Comparison of ENCODE assay signal across 12 cellular contexts in the genomic region with DNA sequence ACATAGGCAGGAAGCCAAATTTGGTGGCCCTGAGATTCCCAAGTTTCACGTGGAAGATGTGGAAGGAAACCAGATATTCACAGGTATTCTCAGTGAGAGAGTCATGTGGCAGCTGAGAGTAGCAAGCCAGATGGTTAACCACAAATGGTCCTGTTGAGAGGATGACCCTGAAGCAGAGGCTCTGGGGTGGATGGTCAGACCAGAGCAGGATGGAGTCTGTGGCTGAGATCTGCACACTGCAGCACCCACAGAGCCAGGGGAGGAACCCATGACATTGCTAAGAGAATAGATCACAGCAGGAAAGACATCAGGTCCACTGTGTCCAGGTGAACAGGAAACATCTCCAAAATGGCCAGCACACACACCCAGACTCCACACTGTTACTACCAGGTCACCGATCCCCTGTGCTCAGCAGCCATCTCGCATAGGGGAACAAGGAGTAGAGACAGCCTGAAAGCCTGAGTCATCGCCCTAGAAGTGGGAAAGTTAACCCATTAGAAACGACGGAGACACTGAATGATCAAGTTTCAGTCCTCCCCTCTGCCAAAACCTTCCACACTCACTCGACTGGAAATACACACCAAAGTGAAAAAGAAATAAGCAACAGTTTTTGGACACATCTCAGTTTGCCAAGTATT.
DNase-seq lines count a peak whose midpoint lies in the region; ATAC-seq and TF ChIP-seq lines count a peak whose summit lies in the region.
"Had no signal": no experiment of that assay in that cellular context is flagged by ENCODE, and none has a peak within 500 bp of the region (broad histone marks: within the 10 kb centered on the region; RNA-seq: fewer than 3 reads in every experiment).

No MANE protein-coding gene starts in this region.

- H3K27me3 ChIP-seq in ovary: no peaks in the 10 kb centered on the region
- H3K27me3 ChIP-seq in CD8-positive, alpha-beta memory T cell (ENCODE audit: insufficient read depth, low read length, poor library complexity, severe bottlenecking): no peaks in the 10 kb centered on the region

- no peak overlapping the region for H3K4me3 ChIP-seq in ovary
- H3K4me3 ChIP-seq in CD8-positive, alpha-beta memory T cell (ENCODE audit: low read length): no peak overlapping the region

- DNase-seq in ovary (no peak), SW480 (ENCODE audit: low spot score) (no peak)
- DNase-seq in CD8-positive, alpha-beta memory T cell: no peak
- DNase-seq: central memory CD4-positive, alpha-beta T cell; left colon; NCI-H82 had no signal

- ATAC-seq in GM18519 (IDR thresholded peaks at IDR 0.05; ENCODE audit: low FRiP score, unreplicated experiment) (peak; percentile 43), GM21367 (IDR thresholded peaks at IDR 0.05; ENCODE audit: unreplicated experiment) (peak; percentile 63), HG03159 (IDR thresholded peaks at IDR 0.05; ENCODE audit: unreplicated experiment) (peak; percentile 59), GM18517 (IDR thresholded peaks at IDR 0.05; ENCODE audit: unreplicated experiment) (no peak)
- peak; percentile 32 for ATAC-seq in activated T-helper 17 cell treated with anti-CD3 and anti-CD28 coated beads, Interleukin-2, amount 50 U/mL, for 72 hours (replicated peaks)
- ATAC-seq: HepG2, left colon had no signal

- no peaks in the 10 kb centered on the region for H3K36me3 Mint-ChIP-seq in activated T-helper 17 cell treated with anti-CD3 and anti-CD28 coated beads, Interleukin-2, amount 50 U/mL, for 72 hours (ENCODE audit: low read depth)
- no peaks in the 10 kb centered on the region for H3K36me3 Mint-ChIP-seq in CD8-positive, alpha-beta memory T cell

- H3K27ac ChIP-seq in ovary: no peak overlapping the region
- H3K27ac ChIP-seq in CD8-positive, alpha-beta memory T cell (ENCODE audit: low read depth, low read length): no peak overlapping the region

- no peak overlapping the region for H3K27ac Mint-ChIP-seq in activated T-helper 17 cell treated with anti-CD3 and anti-CD28 coated beads, Interleukin-2, amount 50 U/mL, for 72 hours
- H3K27ac Mint-ChIP-seq in CD8-positive, alpha-beta memory T cell: no peak overlapping the region

- POLR2A ChIA-PET in CD8-positive, alpha-beta memory T cell (lab: Charles Lee): no interaction called here

- H3K36me3 ChIP-seq in ovary: no peaks in the 10 kb centered on the region
- H3K36me3 ChIP-seq in CD8-positive, alpha-beta memory T cell (ENCODE audit: insufficient read depth, low read length): no peaks in the 10 kb centered on the region

- no peak overlapping the region for H3K4me3 Mint-ChIP-seq in activated T-helper 17 cell treated with anti-CD3 and anti-CD28 coated beads, Interleukin-2, amount 50 U/mL, for 72 hours
- no peak overlapping the region for H3K4me3 Mint-ChIP-seq in CD8-positive, alpha-beta memory T cell

- no peak for TF ChIP-seq EP300 in ovary (IDR thresholded peaks at IDR 0.05)

- no peaks in the 10 kb centered on the region for H3K4me1 ChIP-seq in ovary (ENCODE audit: insufficient read depth)
- no peaks in the 10 kb centered on the region for H3K4me1 ChIP-seq in CD8-positive, alpha-beta memory T cell (ENCODE audit: insufficient read depth, low read length)

- TF ChIP-seq CTCF in ovary (IDR thresholded peaks at IDR 0.05): no peak

- CTCF ChIA-PET in CD8-positive, alpha-beta memory T cell (lab: Charles Lee): no interaction called here

- no peaks in the 10 kb centered on the region for H3K9me3 ChIP-seq in ovary
- no peaks in the 10 kb centered on the region for H3K9me3 ChIP-seq in CD8-positive, alpha-beta memory T cell (ENCODE audit: low read length)

- no peak for TF ChIP-seq POLR2A in ovary (IDR thresholded peaks at IDR 0.05)

- intact Hi-C loops in ovary (cut with DNase I): no loop called here

- H3K4me1 Mint-ChIP-seq in activated T-helper 17 cell treated with anti-CD3 and anti-CD28 coated beads, Interleukin-2, amount 50 U/mL, for 72 hours: no peaks in the 10 kb centered on the region
- no peaks in the 10 kb centered on the region for H3K4me1 Mint-ChIP-seq in CD8-positive, alpha-beta memory T cell

- 32 to 46% (median 34%) methylated on average over 7 of the region's 7 CpGs for WGBS in ovary, 3 donors

- H3K9me3 Mint-ChIP-seq in activated T-helper 17 cell treated with anti-CD3 and anti-CD28 coated beads, Interleukin-2, amount 50 U/mL, for 72 hours: no peaks in the 10 kb centered on the region
- no peaks in the 10 kb centered on the region for H3K9me3 Mint-ChIP-seq in CD8-positive, alpha-beta memory T cell

- peaks cover 6% of the 10 kb centered on the region for H3K27me3 Mint-ChIP-seq in activated T-helper 17 cell treated with anti-CD3 and anti-CD28 coated beads, Interleukin-2, amount 50 U/mL, for 72 hours
- peaks cover 0 to 6% of the 10 kb centered on the region in 2 donors for H3K27me3 Mint-ChIP-seq in CD8-positive, alpha-beta memory T cell
